Comparison of ENCODE assay signal across 1 cellular context in the genomic region with DNA sequence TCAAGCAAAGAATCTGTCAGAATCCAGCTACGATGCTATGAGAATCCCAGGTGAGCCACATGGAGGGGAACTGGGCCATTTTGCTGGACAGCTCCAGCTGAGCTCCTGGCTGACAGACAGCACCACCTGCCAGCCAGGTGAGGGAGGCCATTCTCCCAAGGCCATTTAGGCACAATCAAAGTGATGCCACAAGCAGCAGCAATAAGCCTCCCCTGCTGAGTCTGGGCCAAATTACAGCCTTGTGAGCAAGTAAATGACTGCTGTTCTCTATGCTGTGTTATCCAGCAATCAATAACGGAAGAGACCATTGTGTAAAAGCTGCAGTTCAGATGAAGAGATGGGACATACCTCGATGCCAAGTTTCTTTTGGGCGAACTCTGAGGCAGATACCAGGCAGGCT.
TF ChIP-seq lines count a peak whose summit lies in the region.

No MANE protein-coding gene starts in this region.

TF ChIP-seq in H1, 55 proteins besides CTCF, POLR2A, EP300 and RAD21:
- TF ChIP-seq GABPA (IDR thresholded peaks at IDR 0.05; ENCODE audit: borderline replicate concordance, insufficient read depth, low read length) = no peak
- TF ChIP-seq SIN3A (conservative IDR thresholded peaks at IDR 0.05 in 1 of 2, IDR thresholded peaks at IDR 0.05 in 1 of 2; ENCODE audit: low read depth in 1 of 2, low read length in 2 of 2) = peak; percentile 86 to 92
- peak; percentile 80; the same call in 1 of the 2 replicates for TF ChIP-seq YY1 (IDR thresholded peaks at IDR 0.05; ENCODE audit: low read depth, low read length)
- TF ChIP-seq CTBP2 (IDR thresholded peaks at IDR 0.05; ENCODE audit: borderline replicate concordance, insufficient read depth, insufficient read length, low read length) = no peak
- peak in 1 of 2 experiments; percentile 25; a peak in 1 of 4 replicates for TF ChIP-seq HDAC2 (IDR thresholded peaks at IDR 0.05; ENCODE audit: borderline replicate concordance in 1 of 2, low read depth in 2 of 2, low read length in 2 of 2)
- peak; percentile 52 for TF ChIP-seq NANOG (IDR thresholded peaks at IDR 0.05; ENCODE audit: insufficient read depth, low read depth, low read length, poor library complexity, severe bottlenecking)
- TF ChIP-seq SP4 (IDR thresholded peaks at IDR 0.05; ENCODE audit: low read length) = no peak
- TF ChIP-seq JUND (IDR thresholded peaks at IDR 0.05; ENCODE audit: low read length) = peak; percentile 20; the same call in 1 of the 2 replicates
- TF ChIP-seq, protein P1, sequence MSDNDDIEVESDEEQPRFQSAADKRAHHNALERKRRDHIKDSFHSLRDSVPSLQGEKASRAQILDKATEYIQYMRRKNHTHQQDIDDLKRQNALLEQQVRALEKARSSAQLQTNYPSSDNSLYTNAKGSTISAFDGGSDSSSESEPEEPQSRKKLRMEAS (IDR thresholded peaks at IDR 0.05) = peak; percentile 76
- TF ChIP-seq PHF8 (conservative IDR thresholded peaks at IDR 0.05; ENCODE audit: low read depth, low read length) = no peak
